8 cellular contexts compared by ENCODE assay signal in genomic region chr2:64018715-64019082, GRCh38. TPM values are rescaled to one million over a fixed set of nuclear protein-coding genes. Genes with fewer than 3 reads are reported as not detected.
A peak's percentile ranks its signal among the peaks of the same experiment; 100 is the strongest.
DNase-seq lines count a peak whose midpoint lies in the region; ATAC-seq lines count a peak whose summit lies in the region.

No MANE protein-coding gene starts in this region.

- H3K9me3 ChIP-seq in BLaER1 = no peaks in the 10 kb centered on the region
- H3K9me3 ChIP-seq in stomach smooth muscle (ENCODE audit: control insufficient read depth in 2 of 2, low read length in 2 of 2) = no peaks in the 10 kb centered on the region

- ATAC-seq in GM18907 (IDR thresholded peaks at IDR 0.05; ENCODE audit: unreplicated experiment) (peak; percentile 64), HG03139 (IDR thresholded peaks at IDR 0.05; ENCODE audit: unreplicated experiment) (peak; percentile 44)

- H3K27ac ChIP-seq in BLaER1 = peak overlapping the region; percentile 96
- H3K27ac ChIP-seq in stomach smooth muscle (ENCODE audit: low read length) = peak overlapping the region; percentile 89

- H3K9ac ChIP-seq in BLaER1 (peak overlapping the region; percentile 96), stomach smooth muscle (ENCODE audit: low read length in 2 of 2) (peak overlapping the region; percentile 83 to 90)

- DNase-seq in SK-N-DZ (ENCODE audit: low spot score) (peak; percentile 50), dermis blood vessel endothelial cell (peak; percentile 57), lung microvascular endothelial cell (ENCODE audit: low read depth in 2 of 2) (peak; percentile 49 to 67)
- DNase-seq in effector CD4-positive, alpha-beta T cell = no peak

- peaks cover 34% of the 10 kb centered on the region for H4K20me1 ChIP-seq in BLaER1

- H3K27me3 ChIP-seq in BLaER1 (no peaks in the 10 kb centered on the region), stomach smooth muscle (ENCODE audit: control insufficient read depth in 1 of 2, insufficient read depth in 2 of 2, low read length in 2 of 2) (no peaks in the 10 kb centered on the region)

- peak overlapping the region; percentile 91 for H3K4me2 ChIP-seq in BLaER1

- H3K36me3 ChIP-seq in BLaER1 = no peaks in the 10 kb centered on the region
- H3K36me3 ChIP-seq in stomach smooth muscle (ENCODE audit: control insufficient read depth in 2 of 2, insufficient read depth in 2 of 2, low read length in 2 of 2) = no peaks in the 10 kb centered on the region

- H3K4me1 ChIP-seq in BLaER1 (peaks cover 21% of the 10 kb centered on the region), stomach smooth muscle (ENCODE audit: control insufficient read depth, insufficient read depth, low read length) (peaks cover 7% of the 10 kb centered on the region)

- H3K4me3 ChIP-seq in BLaER1 = peak overlapping the region; percentile 93
- peak overlapping the region; percentile 75 to 86 for H3K4me3 ChIP-seq in stomach smooth muscle (ENCODE audit: low read length in 2 of 2)

RNA-seq across cellular contexts. Expression of gene VPS54, which starts 0.5 kb away (rescaled TPM):
- polyA plus RNA-seq in SK-N-DZ (2014; cell fraction: cytosol; rRNA removed) = 16.5 and 19.2 TPM in 2 replicates
- 21.6 and 22.1 TPM in 2 replicates for polyA plus RNA-seq in SK-N-DZ (2014; cell fraction: nucleus; rRNA removed)
- 24.0 and 29.4 TPM in 2 replicates for total RNA-seq in dermis blood vessel endothelial cell
- total RNA-seq in lung microvascular endothelial cell = 13.9 and 15.7 TPM in 2 replicates
